2 cellular contexts compared by ENCODE assay signal in genomic region chr20:3436864-3437574, GRCh38.
TF ChIP-seq lines count a peak whose summit lies in the region.

No MANE protein-coding gene starts in this region.

TF ChIP-seq in HepG2, 621 proteins besides CTCF, POLR2A, EP300 and RAD21:
- TF ChIP-seq ADNP (CRISPR knock-in tag; IDR thresholded peaks at IDR 0.05) (no peak), ZNF788 (CRISPR knock-in tag; IDR thresholded peaks at IDR 0.05; ENCODE audit: borderline replicate concordance) (no peak), KDM4B (CRISPR knock-in tag; IDR thresholded peaks at IDR 0.05) (no peak), KLF11 (CRISPR knock-in tag; IDR thresholded peaks at IDR 0.05) (no peak), ZNF18 (CRISPR knock-in tag; IDR thresholded peaks at IDR 0.05; ENCODE audit: insufficient replicate concordance) (no peak), ZNF121 (CRISPR knock-in tag; IDR thresholded peaks at IDR 0.05) (peak; percentile 52; the same call in 1 of the 2 replicates), ZNF460 (CRISPR knock-in tag; IDR thresholded peaks at IDR 0.05; ENCODE audit: borderline replicate concordance) (peak; percentile 59; the same call in 1 of the 2 replicates), MED8 (CRISPR knock-in tag; IDR thresholded peaks at IDR 0.05; ENCODE audit: insufficient replicate concordance) (no peak), PPARG (CRISPR knock-in tag; conservative IDR thresholded peaks at IDR 0.05) (no peak)

TF ChIP-seq in endothelial cell of umbilical vein, 7 proteins besides CTCF, POLR2A, EP300 and RAD21:
- TF ChIP-seq MAX (IDR thresholded peaks at IDR 0.05; ENCODE audit: insufficient read depth, insufficient read length): no peak
- no peak for TF ChIP-seq JUN (IDR thresholded peaks at IDR 0.05; ENCODE audit: borderline replicate concordance, insufficient read depth, insufficient read length, low read depth)
- TF ChIP-seq MYC (IDR thresholded peaks at IDR 0.05; ENCODE audit: low read depth, low read length): no peak
- TF ChIP-seq EZH2 (IDR thresholded peaks at IDR 0.05; ENCODE audit: borderline replicate concordance, low read depth, low read length, severe bottlenecking): no peak
- no peak for TF ChIP-seq GATA2 (IDR thresholded peaks at IDR 0.05; ENCODE audit: insufficient read depth, insufficient read length, low read depth, low read length)
- TF ChIP-seq POLR2AphosphoS5 (IDR thresholded peaks at IDR 0.05; ENCODE audit: insufficient read depth, low read depth, low read length): no peak
